Comparison of ENCODE assay signal across 9 cellular contexts in genomic region chr18:70337139-70337972, GRCh38. TPM values are rescaled to one million over a fixed set of nuclear protein-coding genes. Genes with fewer than 3 reads are reported as not detected.
DNase-seq lines count a peak whose midpoint lies in the region; ATAC-seq and TF ChIP-seq lines count a peak whose summit lies in the region.
"Had no signal": no experiment of that assay in that cellular context is flagged by ENCODE, and none has a peak within 500 bp of the region (broad histone marks: within the 10 kb centered on the region; RNA-seq: fewer than 3 reads in every experiment).

No MANE protein-coding gene starts in this region.

- RAD21 ChIA-PET in HCT116 (lab: Charles Lee; ENCODE audit: low non-redundant PET in 1 of 2, low total read pairs in 2 of 2, uncharacterized antibody in 2 of 2, unreplicated experiment in 2 of 2) = no interaction called here

- BruUV-seq in HCT116 (replicated peaks; lab: Mats Ljungman, UMichigan) = no TSS peak

- CTCF ChIA-PET in HCT116 (lab: Charles Lee) = no interaction called here

- TF ChIP-seq CTCF in HCT116 (IDR thresholded peaks at IDR 0.05 in 2 of 3, conservative IDR thresholded peaks at IDR 0.05 in 1 of 3; ENCODE audit: borderline replicate concordance in 1 of 3, insufficient read depth in 1 of 3, low read depth in 2 of 3, low read length in 2 of 3) = no peak

- peak overlapping the region; percentile 56 for H3K9ac ChIP-seq in HCT116 (ENCODE audit: low read length)
- no peak overlapping the region for H3K9ac ChIP-seq in Karpas-422 (ENCODE audit: low read length)

- peak overlapping the region; percentile 65 for H3K4me2 ChIP-seq in HCT116 (ENCODE audit: low read length)
- no peak overlapping the region for H3K4me2 ChIP-seq in Karpas-422 (ENCODE audit: low read depth, low read length, poor library complexity, severe bottlenecking)

- H3K27ac ChIP-seq in HCT116 (ENCODE audit: low read depth, low read length) (peak overlapping the region; percentile 84), SJSA1 (peak overlapping the region; percentile 47), Karpas-422 (ENCODE audit: low read length) (no peak overlapping the region)
- H3K27ac ChIP-seq: dorsolateral prefrontal cortex had no signal

- peaks cover 0 to 20% of the 10 kb centered on the region in 2 experiments; a peak in 2 of 4 replicates for H3K9me3 ChIP-seq in HCT116 (ENCODE audit: control insufficient read depth in 1 of 2, insufficient read depth in 1 of 2, low read depth in 1 of 2, low read length in 2 of 2)
- H3K9me3 ChIP-seq in SJSA1 (replicated peaks) = peaks cover 8% of the 10 kb centered on the region; the same call in 1 of the 2 replicates
- no peaks in the 10 kb centered on the region for H3K9me3 ChIP-seq in Karpas-422 (ENCODE audit: low read length)

- H3K36me3 ChIP-seq in HCT116 (ENCODE audit: control insufficient read depth in 1 of 2, insufficient read depth in 2 of 2, low read length in 2 of 2) = peaks cover 0 to 63% of the 10 kb centered on the region in 2 experiments; a peak in 2 of 4 replicates
- H3K36me3 ChIP-seq in SJSA1 = peaks cover 6% of the 10 kb centered on the region
- H3K36me3 ChIP-seq in Karpas-422 (ENCODE audit: insufficient read depth, low read length) = no peaks in the 10 kb centered on the region

- peak; percentile 95 for ATAC-seq in HCT116
- no peak for ATAC-seq in GM18858 (IDR thresholded peaks at IDR 0.05; ENCODE audit: unreplicated experiment)
- no peak for ATAC-seq in HG02981 (IDR thresholded peaks at IDR 0.05; ENCODE audit: unreplicated experiment)

- H3K4me1 ChIP-seq in HCT116 (ENCODE audit: control insufficient read depth in 1 of 2, insufficient read depth in 2 of 2, low read length in 2 of 2) = peaks cover 47 to 76% of the 10 kb centered on the region in 2 experiments
- peaks cover 43% of the 10 kb centered on the region for H3K4me1 ChIP-seq in SJSA1 (replicated peaks)
- no peaks in the 10 kb centered on the region for H3K4me1 ChIP-seq in Karpas-422 (ENCODE audit: low read length)

- H4K20me1 ChIP-seq in HCT116 (ENCODE audit: insufficient read depth) (no peaks in the 10 kb centered on the region), Karpas-422 (ENCODE audit: insufficient read depth, low read depth, low read length) (no peaks in the 10 kb centered on the region)

- peaks cover 21% of the 10 kb centered on the region for H3K79me2 ChIP-seq in HCT116 (ENCODE audit: insufficient read depth, low read length)
- H3K79me2 ChIP-seq in Karpas-422 (ENCODE audit: low read length) = no peaks in the 10 kb centered on the region

- peak; percentile 18; the same call in 1 of the 2 replicates for TF ChIP-seq RAD21 in HCT116 (IDR thresholded peaks at IDR 0.05; ENCODE audit: low read depth)

- intact Hi-C loops in HCT116 (cut with micrococcal nuclease) = no loop called here

- POLR2A ChIA-PET in HCT116 (lab: Charles Lee) = interaction anchor here (0.7 to 2.0 kb wide), 5 partner anchors 15 to 47 kb away, joined by 3 to 7 read pairs (median 3); no protein-coding TSS in a partner anchor

- H3K4me3 ChIP-seq in HCT116 (replicated peaks in 1 of 2; ENCODE audit: low read depth in 1 of 2, low read length in 2 of 2) (peak overlapping the region in 1 of 2 experiments; percentile 23; a peak in 2 of 4 replicates), SJSA1 (no peak overlapping the region), Karpas-422 (ENCODE audit: low read length) (no peak overlapping the region)
- H3K4me3 ChIP-seq: dorsolateral prefrontal cortex had no signal

- H3K27me3 ChIP-seq in HCT116 (ENCODE audit: insufficient read depth, low read length) (no peaks in the 10 kb centered on the region), SJSA1 (replicated peaks) (no peaks in the 10 kb centered on the region), Karpas-422 (ENCODE audit: low read length) (no peaks in the 10 kb centered on the region)
- H3K27me3 ChIP-seq: dorsolateral prefrontal cortex had no signal

- no peak for TF ChIP-seq POLR2A in HCT116 (IDR thresholded peaks at IDR 0.05; ENCODE audit: borderline replicate concordance, extremely low read depth, insufficient read depth, insufficient read length)

- H2AFZ ChIP-seq in HCT116 (ENCODE audit: low read depth, low read length, poor library complexity, severe bottlenecking) = no peak overlapping the region
- H2AFZ ChIP-seq in Karpas-422 (ENCODE audit: low read length) = no peak overlapping the region

- DNase-seq in HCT116 (ENCODE audit: low read depth, low spot score) (peak; percentile 89), SJSA1 (ENCODE audit: low read depth in 1 of 2, low spot score in 2 of 2) (peak; percentile 78 to 79), glomerular visceral epithelial cell (ENCODE audit: extremely low spot score) (peak; percentile 75), smooth muscle cell of the brain vasculature (ENCODE audit: low read depth, low spot score) (peak; percentile 37), Karpas-422 (no peak), NCI-H446 (lab: John Stamatoyannopoulos, UW) (no peak)

- H3K9me2 ChIP-seq in HCT116 (ENCODE audit: insufficient read depth) (no peaks in the 10 kb centered on the region), Karpas-422 (replicated peaks; ENCODE audit: insufficient read depth, low read length) (no peaks in the 10 kb centered on the region)

TF ChIP-seq in HCT116, 20 proteins besides CTCF, POLR2A, EP300 and RAD21 (continues in another document):
- TF ChIP-seq, protein P1, sequence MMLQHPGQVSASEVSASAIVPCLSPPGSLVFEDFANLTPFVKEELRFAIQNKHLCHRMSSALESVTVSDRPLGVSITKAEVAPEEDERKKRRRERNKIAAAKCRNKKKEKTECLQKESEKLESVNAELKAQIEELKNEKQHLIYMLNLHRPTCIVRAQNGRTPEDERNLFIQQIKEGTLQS (IDR thresholded peaks at IDR 0.05) = no peak
- TF ChIP-seq, protein P2, sequence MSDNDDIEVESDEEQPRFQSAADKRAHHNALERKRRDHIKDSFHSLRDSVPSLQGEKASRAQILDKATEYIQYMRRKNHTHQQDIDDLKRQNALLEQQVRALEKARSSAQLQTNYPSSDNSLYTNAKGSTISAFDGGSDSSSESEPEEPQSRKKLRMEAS (IDR thresholded peaks at IDR 0.05) = 0 out of 2 replicates have a peak, but pooled peaks have one; percentile 41
- TF ChIP-seq FOSL1 (IDR thresholded peaks at IDR 0.05; ENCODE audit: low read depth) = peak; percentile 97
- TF ChIP-seq TCF7L2 (IDR thresholded peaks at IDR 0.05; ENCODE audit: borderline replicate concordance, extremely low read depth, insufficient read depth, insufficient read length) = no peak
- TF ChIP-seq SIN3A (IDR thresholded peaks at IDR 0.05; ENCODE audit: low read depth) = 0 out of 2 replicates have a peak, but pooled peaks have one; percentile 25
- peak; percentile 96 for TF ChIP-seq CBX3 (IDR thresholded peaks at IDR 0.05; ENCODE audit: low read depth)
- TF ChIP-seq CEBPB (IDR thresholded peaks at IDR 0.05; ENCODE audit: low read depth) = peak; percentile 69
- TF ChIP-seq EZH2phosphoT487 (IDR thresholded peaks at IDR 0.05; ENCODE audit: borderline replicate concordance) = no peak
- peak; percentile 83 for TF ChIP-seq SP1 (IDR thresholded peaks at IDR 0.05; ENCODE audit: low read depth)
- TF ChIP-seq POLR2AphosphoS5 (IDR thresholded peaks at IDR 0.05; ENCODE audit: low read depth, low read length) = peak; percentile 64
- TF ChIP-seq ZNF274 (IDR thresholded peaks at IDR 0.05; ENCODE audit: low read depth, low read length) = no peak
- TF ChIP-seq YY1 (IDR thresholded peaks at IDR 0.05; ENCODE audit: extremely low read depth, insufficient replicate concordance, low read depth, low read length) = no peak
- TF ChIP-seq SRF (IDR thresholded peaks at IDR 0.05; ENCODE audit: low read depth) = peak; percentile 50; the same call in 1 of the 2 replicates
- TF ChIP-seq ELF1 (IDR thresholded peaks at IDR 0.05; ENCODE audit: borderline replicate concordance, low read depth) = no peak; the same call in 1 of the 2 replicates
- TF ChIP-seq, protein P3, sequence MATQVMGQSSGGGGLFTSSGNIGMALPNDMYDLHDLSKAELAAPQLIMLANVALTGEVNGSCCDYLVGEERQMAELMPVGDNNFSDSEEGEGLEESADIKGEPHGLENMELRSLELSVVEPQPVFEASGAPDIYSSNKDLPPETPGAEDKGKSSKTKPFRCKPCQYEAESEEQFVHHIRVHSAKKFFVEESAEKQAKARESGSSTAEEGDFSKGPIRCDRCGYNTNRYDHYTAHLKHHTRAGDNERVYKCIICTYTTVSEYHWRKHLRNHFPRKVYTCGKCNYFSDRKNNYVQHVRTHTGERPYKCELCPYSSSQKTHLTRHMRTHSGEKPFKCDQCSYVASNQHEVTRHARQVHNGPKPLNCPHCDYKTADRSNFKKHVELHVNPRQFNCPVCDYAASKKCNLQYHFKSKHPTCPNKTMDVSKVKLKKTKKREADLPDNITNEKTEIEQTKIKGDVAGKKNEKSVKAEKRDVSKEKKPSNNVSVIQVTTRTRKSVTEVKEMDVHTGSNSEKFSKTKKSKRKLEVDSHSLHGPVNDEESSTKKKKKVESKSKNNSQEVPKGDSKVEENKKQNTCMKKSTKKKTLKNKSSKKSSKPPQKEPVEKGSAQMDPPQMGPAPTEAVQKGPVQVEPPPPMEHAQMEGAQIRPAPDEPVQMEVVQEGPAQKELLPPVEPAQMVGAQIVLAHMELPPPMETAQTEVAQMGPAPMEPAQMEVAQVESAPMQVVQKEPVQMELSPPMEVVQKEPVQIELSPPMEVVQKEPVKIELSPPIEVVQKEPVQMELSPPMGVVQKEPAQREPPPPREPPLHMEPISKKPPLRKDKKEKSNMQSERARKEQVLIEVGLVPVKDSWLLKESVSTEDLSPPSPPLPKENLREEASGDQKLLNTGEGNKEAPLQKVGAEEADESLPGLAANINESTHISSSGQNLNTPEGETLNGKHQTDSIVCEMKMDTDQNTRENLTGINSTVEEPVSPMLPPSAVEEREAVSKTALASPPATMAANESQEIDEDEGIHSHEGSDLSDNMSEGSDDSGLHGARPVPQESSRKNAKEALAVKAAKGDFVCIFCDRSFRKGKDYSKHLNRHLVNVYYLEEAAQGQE (IDR thresholded peaks at IDR 0.05; ENCODE audit: low read depth) = no peak

RNA-seq across cellular contexts. Expression of gene SOCS6, which starts 48.5 kb away (rescaled TPM):
- 53.4 TPM for total RNA-seq in HCT116 (2021; ENCODE audit: unreplicated experiment)
- polyA plus RNA-seq in HCT116 (2012) = 27.7 and 27.8 TPM in 2 replicates
- total RNA-seq in SJSA1 (2014; rRNA removed; shearing (Covaris generic)) = 23.8 and 25.1 TPM in 2 replicates
- not detected in 2 replicates for total RNA-seq in Karpas-422 (2014; rRNA removed; shearing (Covaris generic); ENCODE audit: low replicate concordance)

Comparison
In these comparisons a context has a peak if more than half of its experiments do, and no peak if none do; other contexts are left out.
1. DNase-seq: peak in HCT116 (single experiment), SJSA1 (2 of 2), glomerular visceral epithelial cell (single experiment) and smooth muscle cell of the brain vasculature (single experiment); none in Karpas-422 (single experiment) and NCI-H446 (0 of 2).
2. RNA of gene SOCS6, which starts 48.5 kb away (total RNA-seq): 53.4 TPM in HCT116 (single experiment) and 23.8 to 25.1 TPM in SJSA1; not detected in Karpas-422; every median in the first group is over 10 times any median in the second.